2 cellular contexts compared by ENCODE assay signal in genomic region chr17:55705847-55706246, GRCh38.
TF ChIP-seq lines count a peak whose summit lies in the region.

No MANE protein-coding gene starts in this region.

TF ChIP-seq in HEK293, 187 proteins besides CTCF, POLR2A, EP300 and RAD21:
- TF ChIP-seq SETDB1 (IDR thresholded peaks at IDR 0.05; ENCODE audit: insufficient read length, low read length) (peak; percentile 13), ZNF423 (tag by site-specific recombination; IDR thresholded peaks at IDR 0.05) (no peak)
TF ChIP-seq in HEK293: peak in this region for 1.

TF ChIP-seq in HepG2, 621 proteins besides CTCF, POLR2A, EP300 and RAD21:
- TF ChIP-seq FOXA3 (CRISPR knock-in tag; IDR thresholded peaks at IDR 0.05) = peak; percentile 40; the same call in 1 of the 2 replicates
- TF ChIP-seq, protein P1, sequence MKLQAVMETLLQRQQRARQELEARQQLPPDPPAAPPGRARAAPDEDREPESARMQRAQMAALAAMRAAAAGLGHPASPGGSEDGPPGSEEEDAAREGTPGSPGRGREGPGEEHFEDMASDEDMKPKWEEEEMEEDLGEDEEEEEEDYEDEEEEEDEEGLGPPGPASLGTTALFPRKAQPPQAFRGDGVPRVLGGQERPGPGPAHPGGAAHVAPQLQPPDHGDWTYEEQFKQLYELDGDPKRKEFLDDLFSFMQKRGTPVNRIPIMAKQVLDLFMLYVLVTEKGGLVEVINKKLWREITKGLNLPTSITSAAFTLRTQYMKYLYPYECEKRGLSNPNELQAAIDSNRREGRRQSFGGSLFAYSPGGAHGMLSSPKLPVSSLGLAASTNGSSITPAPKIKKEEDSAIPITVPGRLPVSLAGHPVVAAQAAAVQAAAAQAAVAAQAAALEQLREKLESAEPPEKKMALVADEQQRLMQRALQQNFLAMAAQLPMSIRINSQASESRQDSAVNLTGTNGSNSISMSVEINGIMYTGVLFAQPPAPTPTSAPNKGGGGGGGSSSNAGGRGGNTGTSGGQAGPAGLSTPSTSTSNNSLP (IDR thresholded peaks at IDR 0.05; ENCODE audit: low read depth, low read length) = 0 out of 2 replicates have a peak, but pooled peaks have one; percentile 21
- TF ChIP-seq ZNF207 (IDR thresholded peaks at IDR 0.05; ENCODE audit: borderline replicate concordance) = no peak
- peak; percentile 78 for TF ChIP-seq FOSL2 (CRISPR knock-in tag; IDR thresholded peaks at IDR 0.05)
- TF ChIP-seq ARID5B (CRISPR knock-in tag; IDR thresholded peaks at IDR 0.05) = 0 out of 2 replicates have a peak, but pooled peaks have one; percentile 36
- no peak for TF ChIP-seq FOXP1 (IDR thresholded peaks at IDR 0.05)
- TF ChIP-seq FOXP1 (CRISPR knock-in tag; IDR thresholded peaks at IDR 0.05) = 0 out of 2 replicates have a peak, but pooled peaks have one; percentile 39
- no peak for TF ChIP-seq NFIB (CRISPR knock-in tag; IDR thresholded peaks at IDR 0.05; ENCODE audit: borderline replicate concordance)
- peak; percentile 46; the same call in 1 of the 2 replicates for TF ChIP-seq GATAD2A (CRISPR knock-in tag; IDR thresholded peaks at IDR 0.05)
- TF ChIP-seq ATF4 (CRISPR knock-in tag; IDR thresholded peaks at IDR 0.05) = 0 out of 4 replicates have a peak, but pooled peaks of 1 of the 2 experiments have one; percentile 28
- TF ChIP-seq ZHX1 (CRISPR knock-in tag; IDR thresholded peaks at IDR 0.05; ENCODE audit: low read depth) = no peak
- TF ChIP-seq ELF3 (CRISPR knock-in tag; IDR thresholded peaks at IDR 0.05) = no peak
- peak; percentile 74 for TF ChIP-seq RFX5 (IDR thresholded peaks at IDR 0.05; ENCODE audit: low read depth, low read length)
- peak; percentile 48; the same call in 1 of the 2 replicates for TF ChIP-seq MEF2D (CRISPR knock-in tag; IDR thresholded peaks at IDR 0.05)
